8 cellular contexts compared by ENCODE assay signal in genomic region chr14:103185051-103186027, GRCh38.
DNase-seq lines count a peak whose midpoint lies in the region; TF ChIP-seq lines count a peak whose summit lies in the region.

No MANE protein-coding gene starts in this region.

- H3K79me2 ChIP-seq in parathyroid adenoma = no peaks in the 10 kb centered on the region

- H3K27ac ChIP-seq in endodermal cell (ENCODE audit: low read depth, low read length) (no peak overlapping the region), parathyroid adenoma (peak overlapping the region; percentile 82)

- H3K4me2 ChIP-seq in parathyroid adenoma (ENCODE audit: low read length) = peak overlapping the region; percentile 13

- no peaks in the 10 kb centered on the region for H3K36me3 Mint-ChIP-seq in endodermal cell (ENCODE audit: low read depth)

- H3K27me3 Mint-ChIP-seq in endodermal cell (ENCODE audit: insufficient read depth) = peaks cover 32% of the 10 kb centered on the region

- H2AFZ ChIP-seq in parathyroid adenoma = peak overlapping the region; percentile 49

- H3K27me3 ChIP-seq in endodermal cell (ENCODE audit: control insufficient read depth, insufficient read depth, low read length, poor library complexity, severe bottlenecking) = no peaks in the 10 kb centered on the region
- H3K27me3 ChIP-seq in parathyroid adenoma (ENCODE audit: control insufficient read depth, insufficient read depth, low read length) = no peaks in the 10 kb centered on the region
- H3K27me3 ChIP-seq in MG63 = no peaks in the 10 kb centered on the region

- H3K4me3 ChIP-seq in endodermal cell (ENCODE audit: low read length) (no peak overlapping the region), parathyroid adenoma (ENCODE audit: low read depth, low read length) (peak overlapping the region; percentile 9), MG63 (no peak overlapping the region)

- H3K36me3 ChIP-seq in endodermal cell (ENCODE audit: control insufficient read depth, insufficient read depth, low read length) (no peaks in the 10 kb centered on the region), parathyroid adenoma (ENCODE audit: control insufficient read depth, insufficient read depth, low read length) (no peaks in the 10 kb centered on the region), MG63 (no peaks in the 10 kb centered on the region)

- H3K4me1 Mint-ChIP-seq in endodermal cell = peaks cover 19% of the 10 kb centered on the region

- H3K4me3 Mint-ChIP-seq in endodermal cell = no peak overlapping the region

- DNase-seq in AG08395 (ENCODE audit: low spot score) = peak; percentile 27
- peak; percentile 66 for DNase-seq in GM20000 (ENCODE audit: low spot score)
- DNase-seq in NCI-H774 (lab: John Stamatoyannopoulos, UW) = peak; percentile 1
- no peak for DNase-seq in endodermal cell
- no peak for DNase-seq in MG63
- no peak for DNase-seq in NCI-H510A treated with DMSO at 0.1 percent for 48 hours (lab: John Stamatoyannopoulos, UW)
- DNase-seq in activated gamma-delta T cell treated with Interleukin-2 at 50 U/mL for 16 hours = no peak

- H3K9me3 Mint-ChIP-seq in endodermal cell = no peaks in the 10 kb centered on the region

- H3K9me3 ChIP-seq in endodermal cell (ENCODE audit: control insufficient read depth, low read length) = peaks cover 4% of the 10 kb centered on the region
- no peaks in the 10 kb centered on the region for H3K9me3 ChIP-seq in parathyroid adenoma (ENCODE audit: control insufficient read depth, low read length)
- no peaks in the 10 kb centered on the region for H3K9me3 ChIP-seq in MG63

- H3K27ac Mint-ChIP-seq in endodermal cell = no peak overlapping the region

- peaks cover 5% of the 10 kb centered on the region for H3K4me1 ChIP-seq in endodermal cell (ENCODE audit: control insufficient read depth, insufficient read depth, low read length)
- H3K4me1 ChIP-seq in parathyroid adenoma = peaks cover 27% of the 10 kb centered on the region

- no peak overlapping the region for H3K9ac ChIP-seq in endodermal cell (ENCODE audit: extremely low read depth, low read length, poor library complexity, severe bottlenecking)
- H3K9ac ChIP-seq in parathyroid adenoma = no peak overlapping the region

- 53 to 74% methylated on average over 7 to 12 of the region's 13 CpGs for WGBS in endodermal cell (ENCODE audit: insufficient coverage in 1 of 2, insufficient read length in 1 of 2), 2 experiments

- peak; percentile 46 for TF ChIP-seq CTCF in GM20000 (IDR thresholded peaks at IDR 0.05; ENCODE audit: extremely low read depth, missing control alignments)
- peak; percentile 86 for TF ChIP-seq CTCF in endodermal cell (conservative IDR thresholded peaks at IDR 0.05)
- peak; percentile 88 for TF ChIP-seq CTCF in parathyroid adenoma (IDR thresholded peaks at IDR 0.05)

Comparison
In these comparisons a context has a peak if more than half of its experiments do, and no peak if none do; other contexts are left out.
1. DNase-seq: peak in AG08395 (single experiment), GM20000 (single experiment) and NCI-H774 (single experiment); none in endodermal cell (single experiment), MG63 (single experiment), NCI-H510A treated with DMSO at 0.1 percent for 48 hours (single experiment) and activated gamma-delta T cell treated with Interleukin-2 at 50 U/mL for 16 hours (single experiment).
2. Peak in every context shown above with its lines, with median percentiles within 50 percentile points of each other: CTCF ChIP-seq.